11 cellular contexts compared by ENCODE assay signal in genomic region chr3:130423064-130423463, GRCh38.
"Had no signal": no experiment of that assay in that cellular context is flagged by ENCODE, and none has a peak within 500 bp of the region (broad histone marks: within the 10 kb centered on the region; RNA-seq: fewer than 3 reads in every experiment).

No MANE protein-coding gene starts in this region.

- H2AFZ ChIP-seq: GM23248, GM23338 had no signal

- H3K9me3 ChIP-seq: HAP-1 had no signal

- H3K4me3 ChIP-seq: GM23248, GM23338, HAP-1 had no signal

- DNase-seq: GM23248, GOT3, H7, H9, HCEC 1CT, HFFc6 had no signal

- H3K27ac ChIP-seq: GM23248 had no signal

- H3K9ac ChIP-seq: GM23248 had no signal

- H3K4me2 ChIP-seq: GM23338 had no signal

- H3K4me1 ChIP-seq: HAP-1 had no signal

- H3K36me3 ChIP-seq: HAP-1 had no signal

- FAIRE-seq: H1, H54 had no signal

- ATAC-seq: GM23338, HCT116 had no signal
